Comparison of ENCODE assay signal across 2 cellular contexts in the genomic region with DNA sequence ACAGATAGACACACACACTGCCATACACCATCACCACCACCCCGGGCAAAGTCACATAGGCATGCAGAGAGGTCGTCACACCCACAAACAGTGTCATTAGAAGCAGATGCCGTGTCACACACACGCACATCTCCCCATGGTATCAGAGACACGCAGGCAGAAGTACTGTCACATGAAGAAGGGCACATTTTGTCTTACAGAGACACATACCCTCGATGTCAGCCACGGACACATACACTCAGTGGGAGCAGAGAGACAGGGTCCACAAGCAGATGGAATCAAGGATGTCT.
TF ChIP-seq lines count a peak whose summit lies in the region.

No MANE protein-coding gene starts in this region.

TF ChIP-seq in HepG2, 621 proteins besides CTCF, POLR2A, EP300 and RAD21:
- TF ChIP-seq ZNF431 (CRISPR knock-in tag; IDR thresholded peaks at IDR 0.05; ENCODE audit: borderline replicate concordance, low read depth) = no peak
- TF ChIP-seq THYN1 (CRISPR knock-in tag; IDR thresholded peaks at IDR 0.05; ENCODE audit: borderline replicate concordance, low read depth) = no peak
- TF ChIP-seq ZNF235 (CRISPR knock-in tag; IDR thresholded peaks at IDR 0.05; ENCODE audit: borderline replicate concordance) = no peak
- no peak for TF ChIP-seq MATR3 (CRISPR knock-in tag; IDR thresholded peaks at IDR 0.05)
- TF ChIP-seq SP140L (CRISPR knock-in tag; IDR thresholded peaks at IDR 0.05; ENCODE audit: borderline replicate concordance) = no peak
- no peak for TF ChIP-seq FLYWCH1 (CRISPR knock-in tag; IDR thresholded peaks at IDR 0.05)
- no peak for TF ChIP-seq ZSCAN12 (CRISPR knock-in tag; IDR thresholded peaks at IDR 0.05)
- no peak for TF ChIP-seq SMYD3 (CRISPR knock-in tag; IDR thresholded peaks at IDR 0.05)
- TF ChIP-seq ZNF121 (CRISPR knock-in tag; IDR thresholded peaks at IDR 0.05) = no peak
- no peak for TF ChIP-seq ZNF446 (CRISPR knock-in tag; IDR thresholded peaks at IDR 0.05)
- no peak for TF ChIP-seq PLSCR1 (CRISPR knock-in tag; IDR thresholded peaks at IDR 0.05; ENCODE audit: borderline replicate concordance)
- no peak for TF ChIP-seq RFX1 (IDR thresholded peaks at IDR 0.05)

TF ChIP-seq in GM12891, 5 proteins besides CTCF, POLR2A, EP300 and RAD21:
- TF ChIP-seq PAX5 (IDR thresholded peaks at IDR 0.05; ENCODE audit: insufficient read depth, low read length, severe bottlenecking) (no peak), TAF1 (IDR thresholded peaks at IDR 0.05; ENCODE audit: low read depth, low read length) (no peak), POU2F2 (IDR thresholded peaks at IDR 0.05; ENCODE audit: low read depth, low read length) (no peak), SPI1 (IDR thresholded peaks at IDR 0.05; ENCODE audit: low read depth, low read length) (no peak), POLR2AphosphoS5 (IDR thresholded peaks at IDR 0.05; ENCODE audit: low read depth, low read length) (no peak)
